In the genomic region with DNA sequence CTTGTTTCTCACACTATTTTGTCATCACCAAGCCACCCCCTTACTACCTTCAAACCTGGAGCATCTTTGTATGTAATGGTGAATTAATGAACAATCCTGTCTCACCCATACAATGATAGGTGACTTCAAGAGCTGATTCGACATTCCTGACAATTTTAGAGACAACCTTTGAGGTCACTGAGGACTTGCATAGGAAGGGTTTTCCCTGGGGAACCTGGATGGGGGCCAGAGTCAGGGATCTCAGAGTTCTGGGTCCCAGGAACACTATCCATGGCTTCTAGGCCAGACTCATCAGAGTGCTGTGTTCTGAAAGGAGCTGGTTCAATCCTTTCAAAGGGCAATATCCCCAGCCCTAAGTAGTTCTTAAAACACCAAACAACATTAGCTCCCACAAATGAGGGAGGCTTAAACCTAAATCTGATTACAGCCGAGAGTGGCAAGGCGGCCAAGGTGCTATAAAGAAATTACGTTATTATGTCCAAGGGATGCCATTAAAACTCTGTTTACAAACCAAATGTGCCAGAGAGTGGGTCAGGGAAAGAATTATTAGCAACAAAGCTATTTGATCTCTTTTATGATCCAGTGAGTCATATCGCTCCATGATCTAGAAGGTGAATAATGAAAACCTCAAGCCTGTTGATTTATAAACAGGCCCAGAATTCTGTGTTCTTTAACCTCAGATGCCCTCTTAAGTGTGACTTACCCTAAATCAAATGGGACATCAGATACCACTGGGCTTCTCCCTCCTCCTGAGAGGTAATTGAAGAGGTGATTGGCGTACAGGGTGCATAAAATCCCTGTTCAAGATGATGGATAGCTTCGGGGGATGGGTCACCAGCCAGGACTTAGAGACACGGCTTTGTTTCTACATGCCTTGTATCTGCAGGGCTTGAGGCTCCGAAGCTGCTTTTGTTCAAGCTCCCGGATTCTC, we compare ENCODE assay signal across 14 cellular contexts.
DNase-seq lines count a peak whose midpoint lies in the region; ATAC-seq, FAIRE-seq and TF ChIP-seq lines count a peak whose summit lies in the region.
"Had no signal": no experiment of that assay in that cellular context is flagged by ENCODE, and none has a peak within 500 bp of the region (broad histone marks: within the 10 kb centered on the region; RNA-seq: fewer than 3 reads in every experiment).

No MANE protein-coding gene starts in this region.

- no peak overlapping the region for H3K9ac ChIP-seq in MM.1S (ENCODE audit: low read length)

- no peak overlapping the region for H3K4me3 Mint-ChIP-seq in neural crest cell
- H3K4me3 Mint-ChIP-seq: activated naive CD8-positive, alpha-beta T cell treated with anti-CD3 and anti-CD28 coated beads for 36 hours; CD4-positive, alpha-beta memory T cell; stimulated activated naive CD8-positive, alpha-beta T cell treated with anti-CD3 and anti-CD28 coated beads, Interleukin-15, amount 100 ng/mL, for 72 hours had no signal

- no peak for FAIRE-seq in bronchial epithelial cell (lab: Jason Lieb, UNC)

- H3K4me3 ChIP-seq in bronchial epithelial cell (ENCODE audit: low read depth, low read length) (no peak overlapping the region), MM.1S (ENCODE audit: low read length) (no peak overlapping the region)

- H3K4me2 ChIP-seq in MM.1S (ENCODE audit: low read depth, low read length), result no peak overlapping the region

- H3K27me3 Mint-ChIP-seq in neural crest cell (ENCODE audit: low read depth), result no peaks in the 10 kb centered on the region
- H3K27me3 Mint-ChIP-seq: CD4-positive, alpha-beta memory T cell; stimulated activated naive CD8-positive, alpha-beta T cell treated with anti-CD3 and anti-CD28 coated beads, Interleukin-15, amount 100 ng/mL, for 72 hours had no signal

- H3K4me1 Mint-ChIP-seq in neural crest cell, result peaks cover 26% of the 10 kb centered on the region
- H3K4me1 Mint-ChIP-seq: activated naive CD8-positive, alpha-beta T cell treated with anti-CD3 and anti-CD28 coated beads for 36 hours; CD4-positive, alpha-beta memory T cell; stimulated activated naive CD8-positive, alpha-beta T cell treated with anti-CD3 and anti-CD28 coated beads, Interleukin-15, amount 100 ng/mL, for 72 hours had no signal

- H3K9me2 ChIP-seq in MM.1S (replicated peaks; ENCODE audit: insufficient read depth, low read length), result no peaks in the 10 kb centered on the region

- no peaks in the 10 kb centered on the region for H3K9me3 Mint-ChIP-seq in neural crest cell

- DNase-seq in DMS153 (lab: John Stamatoyannopoulos, UW), result peak; percentile 92
- peak; percentile 31 for DNase-seq in NCI-H128 (lab: John Stamatoyannopoulos, UW; ENCODE audit: unreplicated experiment)
- peak; percentile 19 for DNase-seq in bronchial epithelial cell (ENCODE audit: low read depth)
- DNase-seq in neural crest cell (ENCODE audit: low read depth, low spot score), result no peak
- DNase-seq in substantia nigra (lab: John Stamatoyannopoulos, UW), result no peak
- DNase-seq in MM.1S, result no peak
- DNase-seq: activated naive CD8-positive, alpha-beta T cell treated with anti-CD3 and anti-CD28 coated beads for 36 hours; CD4-positive, alpha-beta memory T cell; effector CD4-positive, alpha-beta T cell; NCI-H1048; stimulated activated naive CD8-positive, alpha-beta T cell treated with anti-CD3 and anti-CD28 coated beads, Interleukin-15, amount 100 ng/mL, for 72 hours; T-helper 2 cell had no signal

- ATAC-seq in HG03565 (IDR thresholded peaks at IDR 0.05; ENCODE audit: unreplicated experiment) (no peak), HG02759 (IDR thresholded peaks at IDR 0.05; ENCODE audit: unreplicated experiment) (no peak)
- ATAC-seq: stimulated activated naive CD8-positive, alpha-beta T cell treated with anti-CD3 and anti-CD28 coated beads, Interleukin-15, amount 100 ng/mL, for 72 hours had no signal

- peak overlapping the region; percentile 16 for H3K27ac Mint-ChIP-seq in neural crest cell (ENCODE audit: unreplicated experiment)
- H3K27ac Mint-ChIP-seq: activated naive CD8-positive, alpha-beta T cell treated with anti-CD3 and anti-CD28 coated beads for 36 hours; CD4-positive, alpha-beta memory T cell; stimulated activated naive CD8-positive, alpha-beta T cell treated with anti-CD3 and anti-CD28 coated beads, Interleukin-15, amount 100 ng/mL, for 72 hours had no signal

- H3K36me3 ChIP-seq in bronchial epithelial cell (ENCODE audit: control insufficient read depth, insufficient read depth, low read length), result no peaks in the 10 kb centered on the region
- H3K36me3 ChIP-seq in MM.1S (replicated peaks; ENCODE audit: insufficient read depth, low read length), result no peaks in the 10 kb centered on the region

- no peak overlapping the region for H2AFZ ChIP-seq in MM.1S (ENCODE audit: low read length)

- no peaks in the 10 kb centered on the region for H4K20me1 ChIP-seq in MM.1S (ENCODE audit: insufficient read depth, low read length)

- no peaks in the 10 kb centered on the region for H3F3A ChIP-seq in MM.1S (ENCODE audit: insufficient read depth, low read length)

- H3K27ac ChIP-seq in substantia nigra (ENCODE audit: low read depth, low read length, poor library complexity, severe bottlenecking), result no peak overlapping the region
- no peak overlapping the region for H3K27ac ChIP-seq in MM.1S (ENCODE audit: low read length)

- H3K27me3 ChIP-seq in bronchial epithelial cell (ENCODE audit: control insufficient read depth, insufficient read depth, low read length) (no peaks in the 10 kb centered on the region), MM.1S (replicated peaks; ENCODE audit: insufficient read depth, low read length) (no peaks in the 10 kb centered on the region)

- no peaks in the 10 kb centered on the region for H3K36me3 Mint-ChIP-seq in neural crest cell (ENCODE audit: low read depth)
- H3K36me3 Mint-ChIP-seq: activated naive CD8-positive, alpha-beta T cell treated with anti-CD3 and anti-CD28 coated beads for 36 hours; CD4-positive, alpha-beta memory T cell had no signal

- H3K79me2 ChIP-seq in MM.1S (ENCODE audit: low read length), result no peaks in the 10 kb centered on the region

- H3K9me3 ChIP-seq in MM.1S (replicated peaks; ENCODE audit: insufficient read depth, low read length), result no peaks in the 10 kb centered on the region

- no peaks in the 10 kb centered on the region for H3K4me1 ChIP-seq in MM.1S (ENCODE audit: low read length)

- no peak for TF ChIP-seq CTCF in bronchial epithelial cell (IDR thresholded peaks at IDR 0.05; ENCODE audit: insufficient read depth, low read length, severe bottlenecking)
- no peak for TF ChIP-seq CTCF in neural crest cell (conservative IDR thresholded peaks at IDR 0.05)
- TF ChIP-seq CTCF in MM.1S (IDR thresholded peaks at IDR 0.05; ENCODE audit: low read length), result no peak

Comparison
In these comparisons a context has a peak if more than half of its experiments do, and no peak if none do; other contexts are left out.
1. DNase-seq: peak in DMS153 (single experiment), NCI-H128 (single experiment) and bronchial epithelial cell (single experiment); none in neural crest cell (single experiment), substantia nigra (0 of 49) and MM.1S (single experiment).